ENCODE assay signal across 8 cellular contexts in the genomic region with DNA sequence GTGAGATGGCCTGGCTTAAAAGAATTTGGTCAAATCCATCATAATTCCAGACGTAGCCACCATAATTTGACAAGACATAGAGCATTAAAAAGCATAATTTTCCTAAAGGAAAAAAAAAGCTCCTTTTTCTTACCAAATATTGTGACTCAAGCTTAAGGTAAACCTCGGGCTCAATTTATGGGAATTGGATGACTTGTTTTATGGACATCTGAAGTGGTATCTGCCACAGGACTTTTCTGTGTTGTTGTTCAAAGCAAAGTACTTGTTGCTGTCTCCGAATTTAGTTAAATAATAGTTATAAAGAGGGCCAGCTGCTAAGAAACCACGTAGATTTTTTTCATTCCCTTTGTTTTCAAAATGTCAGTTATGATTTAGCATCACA. TPM values are rescaled to one million over a fixed set of nuclear protein-coding genes. Genes with fewer than 3 reads are reported as not detected.
DNase-seq lines count a peak whose midpoint lies in the region; ATAC-seq, FAIRE-seq and TF ChIP-seq lines count a peak whose summit lies in the region.

No MANE protein-coding gene starts in this region.

- POLR2A ChIA-PET in GM12878 (lab: Charles Lee): interaction anchor here (1.5 to 2.9 kb wide), 2 partner anchors 10 to 30 kb away, joined by 5 to 11 read pairs; no protein-coding TSS in a partner anchor

- H3K4ac ChIP-seq in mesenchymal stem cell (ENCODE audit: low read depth in 1 of 2, low read length in 2 of 2): no peak overlapping the region

- H3K27ac ChIP-seq in heart left ventricle: peak overlapping the region in 6 of 12 donors; percentile 78 to 93 (median 90)
- H3K27ac ChIP-seq in GM12878 (ENCODE audit: control insufficient read depth, insufficient read depth): peak overlapping the region; percentile 45; the same call in 1 of the 2 replicates
- peak overlapping the region; percentile 49 for H3K27ac ChIP-seq in mesenchymal stem cell (ENCODE audit: low read length, poor library complexity, severe bottlenecking)
- peak overlapping the region; percentile 84 to 89 for H3K27ac ChIP-seq in uterus

- H3K4me1 ChIP-seq in heart left ventricle: peaks cover 4 to 57% (median 41%) of the 10 kb centered on the region in 12 donors
- peaks cover 32% of the 10 kb centered on the region for H3K4me1 ChIP-seq in GM12878 (ENCODE audit: control insufficient read depth, insufficient read depth, low read length)
- H3K4me1 ChIP-seq in mesenchymal stem cell (ENCODE audit: control insufficient read depth, insufficient read depth, low read depth, low read length): peaks cover 6% of the 10 kb centered on the region
- peaks cover 0 to 11% of the 10 kb centered on the region in 2 donors for H3K4me1 ChIP-seq in uterus

- peaks cover 57% of the 10 kb centered on the region for H3K79me2 ChIP-seq in GM12878 (ENCODE audit: control insufficient read depth, insufficient read depth, low read length)

- H3K9me3 ChIP-seq in heart left ventricle (no peaks in the 10 kb centered on the region), GM12878 (replicated peaks; ENCODE audit: control insufficient read depth, insufficient read depth, low read length) (no peaks in the 10 kb centered on the region), mesenchymal stem cell (ENCODE audit: control insufficient read depth, low read length) (no peaks in the 10 kb centered on the region), uterus (no peaks in the 10 kb centered on the region)

- TF ChIP-seq EP300 in GM12878 (IDR thresholded peaks at IDR 0.05; ENCODE audit: borderline replicate concordance in 1 of 2, control insufficient read depth in 1 of 2, low read depth in 2 of 2, low read length in 2 of 2): no peak

- CTCF ChIA-PET in GM12878 (lab: Yijun Ruan, JAX): interaction anchor here (1.9 to 2.7 kb wide), 3 partner anchors 8 to 360 kb away, joined by 7 to 11 read pairs (median 11); no protein-coding TSS in a partner anchor

- no peak overlapping the region for H4K91ac ChIP-seq in mesenchymal stem cell (ENCODE audit: low read length)

- H2BK120ac ChIP-seq in mesenchymal stem cell (ENCODE audit: low read depth, low read length): no peak overlapping the region

- no peak overlapping the region for H4K8ac ChIP-seq in mesenchymal stem cell (ENCODE audit: low read length)

- H2BK15ac ChIP-seq in mesenchymal stem cell (ENCODE audit: low read depth, poor library complexity, severe bottlenecking): no peak overlapping the region

- H3K4me2 ChIP-seq in GM12878 (ENCODE audit: control insufficient read depth, insufficient read depth) (peak overlapping the region; percentile 85), mesenchymal stem cell (ENCODE audit: low read length, poor library complexity, severe bottlenecking) (peak overlapping the region; percentile 56)

- H2BK5ac ChIP-seq in mesenchymal stem cell (ENCODE audit: low read depth, low read length, poor library complexity, severe bottlenecking): no peak overlapping the region

- no peak overlapping the region for H2BK12ac ChIP-seq in mesenchymal stem cell (ENCODE audit: low read length in 2 of 2)

- TF ChIP-seq POLR2A in heart left ventricle (IDR thresholded peaks at IDR 0.05): no peak
- no peak for TF ChIP-seq POLR2A in GM12878 (IDR thresholded peaks at IDR 0.05; ENCODE audit: low read depth, low read length)
- no peak for TF ChIP-seq POLR2A in uterus (IDR thresholded peaks at IDR 0.05)

- H2AFZ ChIP-seq in GM12878 (ENCODE audit: control insufficient read depth, low read depth, low read length): no peak overlapping the region; the same call in 1 of the 2 replicates
- H2AFZ ChIP-seq in mesenchymal stem cell (ENCODE audit: low read depth, low read length): no peak overlapping the region

- H2AK5ac ChIP-seq in mesenchymal stem cell (ENCODE audit: low read length, severe bottlenecking): no peak overlapping the region

- in situ Hi-C loops in GM12878 (cut with MboI): no loop called here

- peaks cover 4% of the 10 kb centered on the region; the same call in 1 of the 2 replicates for H4K20me1 ChIP-seq in GM12878 (ENCODE audit: control insufficient read depth, insufficient read depth)

- 30 to 38% (median 35%) methylated on average over 4 of the region's 4 CpGs for WGBS in heart left ventricle, 4 donors
- WGBS in GM12878 (ENCODE audit: insufficient coverage, insufficient replicate concordance, low lambda C conversion rate, missing lambda C conversion rate): 4% methylated on average over 4 of the region's 4 CpGs
- 6% methylated on average over 4 of the region's 4 CpGs for WGBS in mesenchymal stem cell

- SMC1A ChIA-PET in GM12878 (lab: Charles Lee; ENCODE audit: uncharacterized antibody, unreplicated experiment): interaction anchor here (0.8 to 4.0 kb wide), 4 partner anchors 8 to 35 kb away, joined by 3 to 21 read pairs (median 10); no protein-coding TSS in a partner anchor

- H3K79me1 ChIP-seq in mesenchymal stem cell (replicated peaks; ENCODE audit: low read length, poor library complexity, severe bottlenecking): peaks cover 3% of the 10 kb centered on the region

- TF ChIP-seq CTCF in heart left ventricle (IDR thresholded peaks at IDR 0.05): no peak
- TF ChIP-seq CTCF in GM12878 (IDR thresholded peaks at IDR 0.05 in 2 of 3, conservative IDR thresholded peaks at IDR 0.05 in 1 of 3; ENCODE audit: control insufficient read depth in 2 of 3, extremely low read depth in 1 of 3, insufficient read depth in 1 of 3, low read depth in 3 of 3, low read length in 3 of 3): no peak
- no peak for TF ChIP-seq CTCF in uterus (IDR thresholded peaks at IDR 0.05)

- no peak overlapping the region for H3K14ac ChIP-seq in mesenchymal stem cell (ENCODE audit: low read length in 2 of 2)

- ATAC-seq in heart left ventricle (no peak), GM12878 (no peak), GM21528 (IDR thresholded peaks at IDR 0.05; ENCODE audit: low FRiP score, unreplicated experiment) (no peak)

- no peak overlapping the region for H3K23ac ChIP-seq in mesenchymal stem cell (ENCODE audit: low read length in 2 of 2)

- FAIRE-seq in GM12878 (lab: Jason Lieb, UNC): no peak

- RAD21 ChIA-PET in GM12878 (lab: Charles Lee; ENCODE audit: unreplicated experiment): interaction anchor here (1.5 to 2.8 kb wide), 4 partner anchors 30 to 359 kb away, joined by 4 to 15 read pairs (median 4); partner anchors contain the start of genes DCAF6 and MPC2

- no peak overlapping the region for H3K18ac ChIP-seq in mesenchymal stem cell (ENCODE audit: low read depth in 1 of 2, low read length in 2 of 2)

- H3K36me3 ChIP-seq in heart left ventricle (no peaks in the 10 kb centered on the region), GM12878 (ENCODE audit: control insufficient read depth in 2 of 2, insufficient read depth in 2 of 2, low read length in 1 of 2) (no peaks in the 10 kb centered on the region; a peak in 1 of 4 replicates), mesenchymal stem cell (ENCODE audit: control insufficient read depth in 1 of 2, insufficient read depth in 2 of 2, low read depth in 1 of 2, low read length in 2 of 2) (no peaks in the 10 kb centered on the region), uterus (no peaks in the 10 kb centered on the region)

- no peak for TF ChIP-seq RAD21 in GM12878 (IDR thresholded peaks at IDR 0.05; ENCODE audit: insufficient read depth, low read depth, low read length)

- intact Hi-C loops in heart left ventricle (cut with DNase I) (loop anchor here in 9 of 10 donors (5.0 to 10.0 kb wide), 5 partner anchors 79 to 362 kb away; partner anchors contain the start of genes DCAF6 (in 5 of the 9) and MPC2 (in 5 of the 9)), cardiac septum (cut with DNase I) (loop anchor here (5.0 kb wide), 1 partner anchor 359 kb away; no protein-coding TSS in a partner anchor), GM12878 (cut with micrococcal nuclease; ENCODE audit: unreplicated experiment) (no loop called here), uterus (cut with DNase I; ENCODE audit: low total_unique reads) (loop anchor here (5.0 kb wide), 1 partner anchor 74 kb away; no protein-coding TSS in a partner anchor)

- H3K9ac ChIP-seq in GM12878 (ENCODE audit: control insufficient read depth, insufficient read depth, low read length): peak overlapping the region; percentile 69
- H3K9ac ChIP-seq in mesenchymal stem cell (ENCODE audit: low read length): peak overlapping the region; percentile 92

- BruUV-seq in GM12878 (replicated peaks; lab: Mats Ljungman, UMichigan): no TSS peak

- H3K4me3 ChIP-seq in heart left ventricle (peak overlapping the region; percentile 88 to 100 (median 94)), GM12878 (peak overlapping the region; percentile 89), mesenchymal stem cell (ENCODE audit: insufficient read depth in 1 of 2, low read depth in 1 of 2, low read length in 2 of 2) (peak overlapping the region; percentile 91 to 97), uterus (peak overlapping the region; percentile 63 to 77)

- H3K27me3 ChIP-seq in heart left ventricle: no peaks in the 10 kb centered on the region
- H3K27me3 ChIP-seq in GM12878 (replicated peaks in 1 of 2; ENCODE audit: control insufficient read depth in 2 of 2, insufficient read depth in 2 of 2, low read length in 1 of 2): no peaks in the 10 kb centered on the region
- H3K27me3 ChIP-seq in mesenchymal stem cell (ENCODE audit: control insufficient read depth in 1 of 2, insufficient read depth in 1 of 2, low read length in 2 of 2): no peaks in the 10 kb centered on the region
- no peaks in the 10 kb centered on the region for H3K27me3 ChIP-seq in uterus

- DNase-seq in heart left ventricle: no peak
- no peak for DNase-seq in cardiac septum (ENCODE audit: low spot score)
- no peak for DNase-seq in GM12878 (ENCODE audit: low read depth, low spot score)
- no peak for DNase-seq in mesenchymal stem cell
- no peak for DNase-seq in uterus
- DNase-seq in SW 1271 (lab: John Stamatoyannopoulos, UW): no peak
- no peak for DNase-seq in NCI-H2171 (lab: John Stamatoyannopoulos, UW)

RNA-seq across cellular contexts. Expression of gene MPZL1, which starts 1.1 kb away (rescaled TPM):
- total RNA-seq in heart left ventricle: 10 to 100 TPM; 21.2 to 56.3 (median 29.7) TPM
- 10 to 100 TPM in 1 of 2 donors, 1 to 10 TPM in 1; 7.0 to 29.4 TPM for polyA plus RNA-seq in heart left ventricle
- total RNA-seq in cardiac septum: 35.7 TPM
- 68.4 and 72.7 TPM in 2 replicates for total RNA-seq in GM12878 (2013; cell fraction: nucleolus; rRNA removed)
- 40.6 and 44.5 TPM in 2 replicates for total RNA-seq in GM12878 (2014; rRNA removed)
- total RNA-seq in GM12878 (2014; rRNA removed; fragmentation: Illumina TruSeq; extraction: Trizol): 45.4 and 46.4 TPM in 2 replicates
- 41.8 and 42.0 TPM in 2 replicates for total RNA-seq in GM12878 (2021)
- polyA plus RNA-seq in GM12878 (2011; ENCODE audit: low read depth): 14.5 TPM
- polyA plus RNA-seq in GM12878 (2011; rRNA removed): 51.5 and 54.3 TPM in 2 replicates
- 30.4 and 34.3 TPM in 2 replicates for polyA plus RNA-seq in GM12878 (2011; cell fraction: cytosol; rRNA removed)
- polyA plus RNA-seq in GM12878 (2011; cell fraction: nucleus; rRNA removed): 41.2 and 50.5 TPM in 2 replicates
- 19.9 and 23.7 TPM in 2 replicates for polyA plus RNA-seq in GM12878 (2012)
- polyA plus RNA-seq in GM12878 (2014; fragmentation: Illumina TruSeq; extraction: Trizol): 54.6 and 61.8 TPM in 2 replicates
- polyA plus RNA-seq in GM12878 (2014; fragmentation: Nextera tagmentation; extraction: Ambion mirVana): 10 to 100 TPM in 1 of 2 experiments, 1 to 10 TPM in 1; 9.8 to 12.0 TPM
- 38.9 and 45.4 TPM in 2 replicates for polyA plus RNA-seq in GM12878 (2014; rRNA removed)
- 10 to 100 TPM; 59.2 to 60.9 TPM for polyA plus RNA-seq in GM12878 (2016; fragmentation: Nextera tagmentation; extraction: Ambion mirVana)
- 27.8 and 47.7 TPM in 2 replicates for polyA minus RNA-seq in GM12878 (2011; rRNA and poly(A)+ RNA removed)
- 15.1 and 16.2 TPM in 2 replicates for polyA minus RNA-seq in GM12878 (2011; cell fraction: cytosol; rRNA and poly(A)+ RNA removed)
- polyA minus RNA-seq in GM12878 (2011; cell fraction: nucleus; rRNA and poly(A)+ RNA removed): 15.6 and 20.3 TPM in 2 replicates
- polyA plus RNA-seq in mesenchymal stem cell (2013, experiment 1 of 2): 124 TPM
- polyA plus RNA-seq in mesenchymal stem cell (2013, experiment 2 of 2): 126 TPM
- total RNA-seq in uterus: 100 to 1,000 TPM in 2 of 4 donors, 10 to 100 TPM in 2; 24.3 to 150 (median 82.3) TPM
